ENCODE assay signal across 1 cellular context in the genomic region with DNA sequence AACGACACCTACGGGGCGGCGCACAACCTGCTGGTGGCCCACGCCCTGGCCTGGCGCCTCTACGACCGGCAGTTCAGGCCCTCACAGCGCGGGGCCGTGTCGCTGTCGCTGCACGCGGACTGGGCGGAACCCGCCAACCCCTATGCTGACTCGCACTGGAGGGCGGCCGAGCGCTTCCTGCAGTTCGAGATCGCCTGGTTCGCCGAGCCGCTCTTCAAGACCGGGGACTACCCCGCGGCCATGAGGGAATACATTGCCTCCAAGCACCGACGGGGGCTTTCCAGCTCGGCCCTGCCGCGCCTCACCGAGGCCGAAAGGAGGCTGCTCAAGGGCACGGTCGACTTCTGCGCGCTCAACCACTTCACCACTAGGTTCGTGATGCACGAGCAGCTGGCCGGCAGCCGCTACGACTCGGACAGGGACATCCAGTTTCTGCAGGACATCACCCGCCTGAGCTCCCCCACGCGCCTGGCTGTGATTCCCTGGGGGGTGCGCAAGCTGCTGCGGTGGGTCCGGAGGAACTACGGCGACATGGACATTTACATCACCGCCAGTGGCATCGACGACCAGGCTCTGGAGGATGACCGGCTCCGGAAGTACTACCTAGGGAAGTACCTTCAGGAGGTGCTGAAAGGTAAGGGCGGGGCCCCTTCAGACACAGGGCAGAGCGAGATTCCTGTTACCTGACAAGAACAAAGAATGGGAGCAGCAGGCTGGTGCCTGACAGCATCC.
TF ChIP-seq lines count a peak whose summit lies in the region.

No MANE protein-coding gene starts in this region.

TF ChIP-seq in A549, 52 proteins besides CTCF, POLR2A, EP300 and RAD21:
- no peak for TF ChIP-seq SREBF2 (IDR thresholded peaks at IDR 0.05)
- TF ChIP-seq POLR2AphosphoS2 (conservative IDR thresholded peaks at IDR 0.05; ENCODE audit: low read length), result no peak
- TF ChIP-seq PHF8 (IDR thresholded peaks at IDR 0.05; ENCODE audit: borderline replicate concordance, low read depth), result no peak
- TF ChIP-seq ESRRA (IDR thresholded peaks at IDR 0.05; ENCODE audit: borderline replicate concordance, low read length), result no peak
- TF ChIP-seq, protein P1, sequence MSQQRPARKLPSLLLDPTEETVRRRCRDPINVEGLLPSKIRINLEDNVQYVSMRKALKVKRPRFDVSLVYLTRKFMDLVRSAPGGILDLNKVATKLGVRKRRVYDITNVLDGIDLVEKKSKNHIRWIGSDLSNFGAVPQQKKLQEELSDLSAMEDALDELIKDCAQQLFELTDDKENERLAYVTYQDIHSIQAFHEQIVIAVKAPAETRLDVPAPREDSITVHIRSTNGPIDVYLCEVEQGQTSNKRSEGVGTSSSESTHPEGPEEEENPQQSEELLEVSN (IDR thresholded peaks at IDR 0.05; ENCODE audit: borderline replicate concordance, low read depth), result no peak
- no peak for TF ChIP-seq RARB (CRISPR knock-in tag; IDR thresholded peaks at IDR 0.05)
- TF ChIP-seq GATA3 (IDR thresholded peaks at IDR 0.05; ENCODE audit: borderline replicate concordance), result no peak
- TF ChIP-seq, protein P2, sequence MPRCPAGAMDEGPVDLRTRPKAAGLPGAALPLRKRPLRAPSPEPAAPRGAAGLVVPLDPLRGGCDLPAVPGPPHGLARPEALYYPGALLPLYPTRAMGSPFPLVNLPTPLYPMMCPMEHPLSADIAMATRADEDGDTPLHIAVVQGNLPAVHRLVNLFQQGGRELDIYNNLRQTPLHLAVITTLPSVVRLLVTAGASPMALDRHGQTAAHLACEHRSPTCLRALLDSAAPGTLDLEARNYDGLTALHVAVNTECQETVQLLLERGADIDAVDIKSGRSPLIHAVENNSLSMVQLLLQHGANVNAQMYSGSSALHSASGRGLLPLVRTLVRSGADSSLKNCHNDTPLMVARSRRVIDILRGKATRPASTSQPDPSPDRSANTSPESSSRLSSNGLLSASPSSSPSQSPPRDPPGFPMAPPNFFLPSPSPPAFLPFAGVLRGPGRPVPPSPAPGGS (IDR thresholded peaks at IDR 0.05), result no peak
- TF ChIP-seq, protein P3, sequence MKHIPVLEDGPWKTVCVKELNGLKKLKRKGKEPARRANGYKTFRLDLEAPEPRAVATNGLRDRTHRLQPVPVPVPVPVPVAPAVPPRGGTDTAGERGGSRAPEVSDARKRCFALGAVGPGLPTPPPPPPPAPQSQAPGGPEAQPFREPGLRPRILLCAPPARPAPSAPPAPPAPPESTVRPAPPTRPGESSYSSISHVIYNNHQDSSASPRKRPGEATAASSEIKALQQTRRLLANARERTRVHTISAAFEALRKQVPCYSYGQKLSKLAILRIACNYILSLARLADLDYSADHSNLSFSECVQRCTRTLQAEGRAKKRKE (CRISPR knock-in tag; IDR thresholded peaks at IDR 0.05; ENCODE audit: low read depth), result no peak
- no peak for TF ChIP-seq RCOR1 (IDR thresholded peaks at IDR 0.05; ENCODE audit: low read depth, low read length)
- TF ChIP-seq KDM1A (IDR thresholded peaks at IDR 0.05; ENCODE audit: low read depth), result no peak
- TF ChIP-seq CBX2 (IDR thresholded peaks at IDR 0.05; ENCODE audit: borderline replicate concordance, low read depth), result no peak
- TF ChIP-seq FOXS1 (CRISPR knock-in tag; IDR thresholded peaks at IDR 0.05), result no peak
- no peak for TF ChIP-seq RNF2 (IDR thresholded peaks at IDR 0.05; ENCODE audit: borderline replicate concordance, low read depth)
- TF ChIP-seq TFCP2L1 (CRISPR knock-in tag; IDR thresholded peaks at IDR 0.05), result no peak
- no peak for TF ChIP-seq HOXA7 (CRISPR knock-in tag; IDR thresholded peaks at IDR 0.05)
- TF ChIP-seq, protein P4, sequence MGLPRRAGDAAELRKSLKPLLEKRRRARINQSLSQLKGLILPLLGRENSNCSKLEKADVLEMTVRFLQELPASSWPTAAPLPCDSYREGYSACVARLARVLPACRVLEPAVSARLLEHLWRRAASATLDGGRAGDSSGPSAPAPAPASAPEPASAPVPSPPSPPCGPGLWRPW (IDR thresholded peaks at IDR 0.05), result no peak
- no peak for TF ChIP-seq HOXB5 (CRISPR knock-in tag; IDR thresholded peaks at IDR 0.05)
- TF ChIP-seq MAZ (IDR thresholded peaks at IDR 0.05; ENCODE audit: borderline replicate concordance, low read depth, low read length), result no peak
- TF ChIP-seq, protein P5, sequence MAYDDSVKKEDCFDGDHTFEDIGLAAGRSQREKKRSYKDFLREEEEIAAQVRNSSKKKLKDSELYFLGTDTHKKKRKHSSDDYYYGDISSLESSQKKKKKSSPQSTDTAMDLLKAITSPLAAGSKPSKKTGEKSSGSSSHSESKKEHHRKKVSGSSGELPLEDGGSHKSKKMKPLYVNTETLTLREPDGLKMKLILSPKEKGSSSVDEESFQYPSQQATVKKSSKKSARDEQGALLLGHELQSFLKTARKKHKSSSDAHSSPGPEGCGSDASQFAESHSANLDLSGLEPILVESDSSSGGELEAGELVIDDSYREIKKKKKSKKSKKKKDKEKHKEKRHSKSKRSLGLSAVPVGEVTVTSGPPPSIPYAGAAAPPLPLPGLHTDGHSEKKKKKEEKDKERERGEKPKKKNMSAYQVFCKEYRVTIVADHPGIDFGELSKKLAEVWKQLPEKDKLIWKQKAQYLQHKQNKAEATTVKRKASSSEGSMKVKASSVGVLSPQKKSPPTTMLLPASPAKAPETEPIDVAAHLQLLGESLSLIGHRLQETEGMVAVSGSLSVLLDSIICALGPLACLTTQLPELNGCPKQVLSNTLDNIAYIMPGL (CRISPR knock-in tag; IDR thresholded peaks at IDR 0.05; ENCODE audit: borderline replicate concordance), result no peak
